Comparison of ENCODE assay signal across 8 cellular contexts in the genomic region with DNA sequence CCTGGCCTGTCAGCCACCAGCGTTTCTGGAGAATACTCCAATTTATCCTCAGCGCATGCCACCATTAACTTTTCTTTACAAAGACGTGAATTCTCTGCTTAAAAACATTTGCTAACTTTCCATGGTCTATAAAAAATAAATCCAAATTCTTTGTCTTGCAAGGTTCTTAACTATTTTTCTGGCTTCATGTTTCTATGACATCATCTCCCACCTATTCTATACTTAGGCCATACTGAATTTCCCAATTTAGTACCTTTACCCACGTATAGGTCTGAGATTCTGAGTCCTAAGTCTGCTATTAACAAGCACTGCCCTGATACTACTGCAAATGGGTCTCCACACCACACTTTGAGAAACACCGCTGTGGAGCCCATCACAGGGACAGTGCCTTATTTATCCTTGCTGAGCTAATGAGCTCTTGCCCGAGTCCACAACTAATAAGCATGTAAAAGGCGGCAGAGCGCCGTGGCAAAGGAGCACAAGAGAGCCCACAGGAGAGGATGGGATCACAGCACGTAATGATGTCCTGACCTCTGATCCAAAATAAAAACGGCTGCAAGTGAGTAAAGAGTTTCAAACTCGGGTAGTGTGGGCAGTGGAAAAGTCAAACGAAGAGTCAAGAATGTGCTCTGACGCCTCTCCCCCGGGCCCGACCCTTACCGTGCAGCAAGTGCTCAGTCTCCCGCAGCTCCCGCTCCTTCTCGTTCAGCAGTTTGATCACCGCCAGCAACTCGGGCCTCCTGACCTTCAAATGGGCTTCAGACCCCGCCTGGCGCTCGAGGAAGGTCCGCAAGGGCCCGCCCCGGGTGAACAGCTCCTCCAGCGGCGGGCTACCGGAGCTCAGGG. TPM values are rescaled to one million over a fixed set of nuclear protein-coding genes. Genes with fewer than 3 reads are reported as not detected.
A peak's percentile ranks its signal among the peaks of the same experiment; 100 is the strongest.
DNase-seq lines count a peak whose midpoint lies in the region; ATAC-seq and TF ChIP-seq lines count a peak whose summit lies in the region.

No MANE protein-coding gene starts in this region.

- peaks cover 67% of the 10 kb centered on the region for H3K79me2 ChIP-seq in DOHH2 (ENCODE audit: control insufficient read depth, low read length)

- H3K36me3 ChIP-seq in DOHH2 (ENCODE audit: control insufficient read depth, low read length) (peaks cover 29% of the 10 kb centered on the region), ovary (no peaks in the 10 kb centered on the region)

- intact Hi-C loops in ovary (cut with DNase I) = loop anchor here in 1 of 4 donors (2.0 kb wide), 1 partner anchor 19 kb away; a partner anchor contains a TSS

- H3K4me3 Mint-ChIP-seq in activated CD4-positive, alpha-beta T cell treated with anti-CD3 and anti-CD28 coated beads, Interleukin-2, amount 10 ng/mL, durations not matched to agents 7 days and 5 days = peak overlapping the region; percentile 96

- ATAC-seq in GM19452 (IDR thresholded peaks at IDR 0.05; ENCODE audit: unreplicated experiment) (peak; percentile 15), HG03521 (IDR thresholded peaks at IDR 0.05; ENCODE audit: unreplicated experiment) (peak; percentile 20)

- no peak for TF ChIP-seq EP300 in ovary (IDR thresholded peaks at IDR 0.05)

- WGBS in ovary, 3 donors = 2 to 3% (median 2%) methylated on average over 26 to 31 of the region's 31 CpGs

- CTCF ChIA-PET in activated CD4-positive, alpha-beta T cell treated with anti-CD3 and anti-CD28 coated beads, Interleukin-2, amount 10 ng/mL, durations not matched to agents 7 days and 5 days (lab: Charles Lee) = no interaction called here

- no peaks in the 10 kb centered on the region for H3K27me3 ChIP-seq in DOHH2 (ENCODE audit: control insufficient read depth, low read length)
- no peaks in the 10 kb centered on the region for H3K27me3 ChIP-seq in ovary

- TF ChIP-seq CTCF in DOHH2 (IDR thresholded peaks at IDR 0.05; ENCODE audit: low read depth, low read length, poor library complexity, severe bottlenecking) (no peak), foreskin fibroblast (IDR thresholded peaks at IDR 0.05; ENCODE audit: low read depth, low read length) (no peak), ovary (IDR thresholded peaks at IDR 0.05) (no peak)

- H3K4me3 ChIP-seq in DOHH2 (ENCODE audit: low read length) = peak overlapping the region; percentile 94
- H3K4me3 ChIP-seq in foreskin fibroblast (ENCODE audit: low read depth in 1 of 2, low read length in 2 of 2) = peak overlapping the region; percentile 90 to 95
- H3K4me3 ChIP-seq in ovary = peak overlapping the region; percentile 59

- H3K4me1 ChIP-seq in DOHH2 (ENCODE audit: control insufficient read depth, low read length) (peaks cover 32% of the 10 kb centered on the region), ovary (ENCODE audit: insufficient read depth) (peaks cover 7% of the 10 kb centered on the region)

- peaks cover 5% of the 10 kb centered on the region for H3K9me3 Mint-ChIP-seq in activated CD4-positive, alpha-beta T cell treated with anti-CD3 and anti-CD28 coated beads, Interleukin-2, amount 10 ng/mL, durations not matched to agents 7 days and 5 days

- H3K9me3 ChIP-seq in DOHH2 (ENCODE audit: control insufficient read depth, insufficient read depth, low read length) (no peaks in the 10 kb centered on the region), ovary (no peaks in the 10 kb centered on the region)

- H3K27ac ChIP-seq in DOHH2 (ENCODE audit: low read depth, low read length) (peak overlapping the region; percentile 31), ovary (peak overlapping the region; percentile 68 to 76)

- H4K20me1 ChIP-seq in DOHH2 (ENCODE audit: control insufficient read depth, insufficient read depth, low read depth, low read length) = peaks cover 6% of the 10 kb centered on the region; the same call in 1 of the 2 replicates

- TF ChIP-seq POLR2A in ovary (IDR thresholded peaks at IDR 0.05) = no peak

- H3K4me1 Mint-ChIP-seq in activated CD4-positive, alpha-beta T cell treated with anti-CD3 and anti-CD28 coated beads, Interleukin-2, amount 10 ng/mL, durations not matched to agents 7 days and 5 days = peaks cover 43% of the 10 kb centered on the region

- POLR2A ChIA-PET in activated CD4-positive, alpha-beta T cell treated with anti-CD3 and anti-CD28 coated beads, Interleukin-2, amount 10 ng/mL, durations not matched to agents 7 days and 5 days (lab: Charles Lee) = interaction anchor here (0.8 kb wide), 1 partner anchor 17 kb away, joined by 4 read pairs; no protein-coding TSS in a partner anchor

- peaks cover 3% of the 10 kb centered on the region for H3K27me3 Mint-ChIP-seq in activated CD4-positive, alpha-beta T cell treated with anti-CD3 and anti-CD28 coated beads, Interleukin-2, amount 10 ng/mL, durations not matched to agents 7 days and 5 days

- H3K4me2 ChIP-seq in DOHH2 (ENCODE audit: low read length) = peak overlapping the region; percentile 94

- H3F3A ChIP-seq in DOHH2 (ENCODE audit: control insufficient read depth, insufficient read depth) = no peaks in the 10 kb centered on the region; the same call in none of the 2 replicates

- H3K9me2 ChIP-seq in DOHH2 (replicated peaks; ENCODE audit: control insufficient read depth, low read length) = no peaks in the 10 kb centered on the region

- peak; percentile 9 for DNase-seq in activated CD4-positive, alpha-beta T cell treated with anti-CD3 and anti-CD28 coated beads, Interleukin-2, amount 10 ng/mL, durations not matched to agents 7 days and 5 days
- peak in 1 of 2 donors; percentile 34 for DNase-seq in foreskin fibroblast
- peak in 1 of 5 donors; percentile 10 for DNase-seq in ovary
- DNase-seq in midbrain (lab: John Stamatoyannopoulos, UW) = no peak
- DNase-seq in DMS153 treated with DMSO at 0.1 percent for 48 hours (lab: John Stamatoyannopoulos, UW; ENCODE audit: unreplicated experiment) = no peak

- H3K36me3 Mint-ChIP-seq in activated CD4-positive, alpha-beta T cell treated with anti-CD3 and anti-CD28 coated beads, Interleukin-2, amount 10 ng/mL, durations not matched to agents 7 days and 5 days (ENCODE audit: low read depth) = peaks cover 36% of the 10 kb centered on the region

- H3K27ac Mint-ChIP-seq in activated CD4-positive, alpha-beta T cell treated with anti-CD3 and anti-CD28 coated beads, Interleukin-2, amount 10 ng/mL, durations not matched to agents 7 days and 5 days = peak overlapping the region; percentile 95

RNA-seq across cellular contexts. Expression of a gene that starts 0.5 kb away (rescaled TPM):
- total RNA-seq in activated CD4-positive, alpha-beta T cell treated with anti-CD3 and anti-CD28 coated beads, Interleukin-2, amount 10 ng/mL, durations not matched to agents 7 days and 5 days = 10 to 100 TPM; 16.8 to 19.8 TPM
- 10 to 100 TPM in 5 of 7 donors, 1 to 10 TPM in 2; 8.4 to 18.1 (median 16.2) TPM for total RNA-seq in ovary
- polyA plus RNA-seq in ovary = 10 to 100 TPM in 1 of 2 donors, 1 to 10 TPM in 1; 8.8 to 15.6 TPM

RNA-seq across cellular contexts. Expression of a gene that starts 19.1 kb away (rescaled TPM):
- total RNA-seq in activated CD4-positive, alpha-beta T cell treated with anti-CD3 and anti-CD28 coated beads, Interleukin-2, amount 10 ng/mL, durations not matched to agents 7 days and 5 days = 10 to 100 TPM; 80.7 to 91.1 TPM
- 10 to 100 TPM in 1 of 7 donors, 1 to 10 TPM in 6; 2.9 to 10.4 (median 6.7) TPM for total RNA-seq in ovary
- 1 to 10 TPM; 4.6 to 5.5 TPM for polyA plus RNA-seq in ovary

Comparison
In these comparisons a context has a peak if more than half of its experiments do, and no peak if none do; other contexts are left out.
1. RNA of a gene that starts 19.1 kb away (total RNA-seq): 80.7 to 91.1 TPM in activated CD4-positive, alpha-beta T cell treated with anti-CD3 and anti-CD28 coated beads, Interleukin-2, amount 10 ng/mL, durations not matched to agents 7 days and 5 days; 2.9 to 10.4 TPM in ovary; every median in the first group is over 4 times any median in the second.
2. Peak in every context shown above with its lines, with median percentiles within 50 percentile points of each other: H3K4me3 ChIP-seq.